Comparison of ENCODE assay signal across 1 cellular context in the genomic region with DNA sequence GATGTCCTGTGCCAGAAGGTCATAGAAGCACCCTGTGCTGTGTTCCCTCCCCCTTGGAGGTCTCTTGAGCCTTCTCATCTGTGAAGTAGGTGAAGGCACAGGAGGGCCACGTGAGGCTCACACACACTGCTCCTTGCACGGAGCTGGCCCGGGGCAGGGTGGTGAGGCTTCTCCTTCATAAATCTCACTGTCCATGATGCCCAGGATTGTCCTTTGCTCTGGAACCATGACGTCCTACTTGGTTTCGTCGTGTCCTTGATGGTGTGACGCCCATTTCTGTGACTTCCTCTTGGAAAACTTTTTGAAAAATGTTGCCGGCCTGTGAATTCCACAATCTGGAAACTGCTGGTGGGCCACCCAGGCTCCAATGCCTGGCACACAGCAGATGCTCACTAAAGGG.
TF ChIP-seq lines count a peak whose summit lies in the region.

No MANE protein-coding gene starts in this region.

TF ChIP-seq in GM23338, 12 proteins besides CTCF, POLR2A, EP300 and RAD21 (continued from another document):
- TF ChIP-seq ZNF114 (CRISPR knock-in tag; IDR thresholded peaks at IDR 0.05): no peak
TF ChIP-seq in GM23338: peak in this region for 0.
